Comparison of ENCODE assay signal across 13 cellular contexts in genomic region chr1:222387020-222387816, GRCh38.
DNase-seq lines count a peak whose midpoint lies in the region; ATAC-seq, FAIRE-seq and TF ChIP-seq lines count a peak whose summit lies in the region.
"Had no signal": no experiment of that assay in that cellular context is flagged by ENCODE, and none has a peak within 500 bp of the region (broad histone marks: within the 10 kb centered on the region; RNA-seq: fewer than 3 reads in every experiment).

No MANE protein-coding gene starts in this region.

- FAIRE-seq in bronchial epithelial cell (lab: Jason Lieb, UNC) (no peak), GM12891 (lab: Jason Lieb, UNC) (no peak)

- no peak overlapping the region for H3K4me3 Mint-ChIP-seq in activated CD8-positive, alpha-beta T cell treated with anti-CD3 and anti-CD28 coated beads for 36 hours
- H3K4me3 Mint-ChIP-seq in activated CD8-positive, alpha-beta T cell treated with anti-CD3 and anti-CD28 coated beads, Interleukin-2, amount 10 ng/mL, durations not matched to agents 7 days and 5 days = no peak overlapping the region
- H3K4me3 Mint-ChIP-seq in progenitor cell of endocrine pancreas (ENCODE audit: low read depth) = no peak overlapping the region
- H3K4me3 Mint-ChIP-seq: activated T-cell treated with anti-CD3 and anti-CD28 coated beads, Interleukin-2, amount 50 U/mL, for 4 hours had no signal

- no peak overlapping the region for H3K27ac Mint-ChIP-seq in activated CD8-positive, alpha-beta T cell treated with anti-CD3 and anti-CD28 coated beads for 36 hours
- no peak overlapping the region for H3K27ac Mint-ChIP-seq in activated CD8-positive, alpha-beta T cell treated with anti-CD3 and anti-CD28 coated beads, Interleukin-2, amount 10 ng/mL, durations not matched to agents 7 days and 5 days
- H3K27ac Mint-ChIP-seq in progenitor cell of endocrine pancreas = no peak overlapping the region

- peaks cover 2% of the 10 kb centered on the region for H3K9me3 Mint-ChIP-seq in activated CD8-positive, alpha-beta T cell treated with anti-CD3 and anti-CD28 coated beads for 36 hours
- peaks cover 5% of the 10 kb centered on the region for H3K9me3 Mint-ChIP-seq in activated CD8-positive, alpha-beta T cell treated with anti-CD3 and anti-CD28 coated beads, Interleukin-2, amount 10 ng/mL, durations not matched to agents 7 days and 5 days (ENCODE audit: insufficient read depth)
- H3K9me3 Mint-ChIP-seq in progenitor cell of endocrine pancreas (ENCODE audit: low read depth) = no peaks in the 10 kb centered on the region
- H3K9me3 Mint-ChIP-seq: activated T-cell treated with anti-CD3 and anti-CD28 coated beads, Interleukin-2, amount 50 U/mL, for 4 hours had no signal

- no peak for TF ChIP-seq CTCF in activated CD8-positive, alpha-beta T cell treated with anti-CD3 and anti-CD28 coated beads for 36 hours (IDR thresholded peaks at IDR 0.05)
- TF ChIP-seq CTCF in bronchial epithelial cell (IDR thresholded peaks at IDR 0.05; ENCODE audit: insufficient read depth, low read length, severe bottlenecking) (no peak), progenitor cell of endocrine pancreas (IDR thresholded peaks at IDR 0.05; ENCODE audit: unreplicated experiment) (peak; percentile 33)

- H3K27me3 Mint-ChIP-seq in activated CD8-positive, alpha-beta T cell treated with anti-CD3 and anti-CD28 coated beads for 36 hours = no peaks in the 10 kb centered on the region
- no peaks in the 10 kb centered on the region for H3K27me3 Mint-ChIP-seq in activated CD8-positive, alpha-beta T cell treated with anti-CD3 and anti-CD28 coated beads, Interleukin-2, amount 10 ng/mL, durations not matched to agents 7 days and 5 days (ENCODE audit: low read depth)
- peaks cover 3% of the 10 kb centered on the region for H3K27me3 Mint-ChIP-seq in progenitor cell of endocrine pancreas

- H3K36me3 ChIP-seq in bronchial epithelial cell (ENCODE audit: control insufficient read depth, insufficient read depth, low read length) = no peaks in the 10 kb centered on the region

- peak; percentile 3 for DNase-seq in activated CD8-positive, alpha-beta T cell treated with anti-CD3 and anti-CD28 coated beads for 36 hours
- no peak for DNase-seq in activated CD8-positive, alpha-beta T cell treated with anti-CD3 and anti-CD28 coated beads, Interleukin-2, amount 10 ng/mL, durations not matched to agents 7 days and 5 days
- peak; percentile 45 for DNase-seq in M059J (ENCODE audit: low read depth)
- peak; percentile 10 for DNase-seq in bronchial epithelial cell (ENCODE audit: low read depth)
- DNase-seq in progenitor cell of endocrine pancreas (ENCODE audit: low spot score, unreplicated experiment) = no peak
- no peak for DNase-seq in activated CD8-positive, alpha-beta memory T cell treated with anti-CD3 and anti-CD28 coated beads, Interleukin-2, amount 50 U/mL, for 4 hours
- no peak for DNase-seq in GM12891 (ENCODE audit: insufficient read length, low spot score)
- DNase-seq: activated T-cell treated with anti-CD3 and anti-CD28 coated beads, Interleukin-2, amount 50 U/mL, for 4 hours; GOT3; hippocampal formation; NCI-H510A treated with DMSO at 0.1 percent for 48 hours; stimulated activated naive CD4-positive, alpha-beta T cell had no signal

- CTCF ChIA-PET in activated CD8-positive, alpha-beta T cell treated with anti-CD3 and anti-CD28 coated beads for 36 hours (lab: Charles Lee) = no interaction called here
- CTCF ChIA-PET in activated CD8-positive, alpha-beta T cell treated with anti-CD3 and anti-CD28 coated beads, Interleukin-2, amount 10 ng/mL, durations not matched to agents 7 days and 5 days (lab: Charles Lee) = no interaction called here

- H3K27me3 ChIP-seq in bronchial epithelial cell (ENCODE audit: control insufficient read depth, insufficient read depth, low read length) = no peaks in the 10 kb centered on the region

- no peak for TF ChIP-seq POLR2A in GM12891 (IDR thresholded peaks at IDR 0.05; ENCODE audit: low read depth, low read length)

- POLR2A ChIA-PET in activated CD8-positive, alpha-beta T cell treated with anti-CD3 and anti-CD28 coated beads for 36 hours (lab: Charles Lee) = no interaction called here
- POLR2A ChIA-PET in activated CD8-positive, alpha-beta T cell treated with anti-CD3 and anti-CD28 coated beads, Interleukin-2, amount 10 ng/mL, durations not matched to agents 7 days and 5 days (lab: Charles Lee) = no interaction called here

- ATAC-seq in activated CD8-positive, alpha-beta T cell treated with anti-CD3 and anti-CD28 coated beads for 36 hours = no peak
- ATAC-seq in activated CD8-positive, alpha-beta T cell treated with anti-CD3 and anti-CD28 coated beads, Interleukin-2, amount 10 ng/mL, durations not matched to agents 7 days and 5 days = no peak
- ATAC-seq in HG03139 (IDR thresholded peaks at IDR 0.05; ENCODE audit: unreplicated experiment) = no peak
- ATAC-seq: activated T-cell treated with anti-CD3 and anti-CD28 coated beads, Interleukin-2, amount 50 U/mL, for 4 hours had no signal

- H3K36me3 Mint-ChIP-seq in activated CD8-positive, alpha-beta T cell treated with anti-CD3 and anti-CD28 coated beads for 36 hours (ENCODE audit: low read depth) = no peaks in the 10 kb centered on the region
- no peaks in the 10 kb centered on the region for H3K36me3 Mint-ChIP-seq in activated CD8-positive, alpha-beta T cell treated with anti-CD3 and anti-CD28 coated beads, Interleukin-2, amount 10 ng/mL, durations not matched to agents 7 days and 5 days (ENCODE audit: low read depth)
- no peaks in the 10 kb centered on the region for H3K36me3 Mint-ChIP-seq in progenitor cell of endocrine pancreas (ENCODE audit: insufficient read depth)

- H3K4me1 Mint-ChIP-seq in activated CD8-positive, alpha-beta T cell treated with anti-CD3 and anti-CD28 coated beads for 36 hours (ENCODE audit: low read depth) = peaks cover 3% of the 10 kb centered on the region
- no peaks in the 10 kb centered on the region for H3K4me1 Mint-ChIP-seq in activated CD8-positive, alpha-beta T cell treated with anti-CD3 and anti-CD28 coated beads, Interleukin-2, amount 10 ng/mL, durations not matched to agents 7 days and 5 days (ENCODE audit: low read depth)
- no peaks in the 10 kb centered on the region for H3K4me1 Mint-ChIP-seq in progenitor cell of endocrine pancreas (ENCODE audit: low read depth)

- intact Hi-C loops in activated CD8-positive, alpha-beta T cell treated with anti-CD3 and anti-CD28 coated beads for 36 hours (cut with micrococcal nuclease) = no loop called here

- H3K4me3 ChIP-seq in bronchial epithelial cell (ENCODE audit: low read depth, low read length) = no peak overlapping the region

TF ChIP-seq in GM12891, 5 proteins besides CTCF, POLR2A, EP300 and RAD21:
- TF ChIP-seq PAX5 (IDR thresholded peaks at IDR 0.05; ENCODE audit: insufficient read depth, low read length, severe bottlenecking) = no peak
- TF ChIP-seq TAF1 (IDR thresholded peaks at IDR 0.05; ENCODE audit: low read depth, low read length) = no peak
- TF ChIP-seq SPI1 (IDR thresholded peaks at IDR 0.05; ENCODE audit: low read depth, low read length) = no peak
- TF ChIP-seq POLR2AphosphoS5 (IDR thresholded peaks at IDR 0.05; ENCODE audit: low read depth, low read length) = no peak
- TF ChIP-seq POU2F2 (IDR thresholded peaks at IDR 0.05; ENCODE audit: low read depth, low read length) = no peak

Comparison
In these comparisons a context has a peak if more than half of its experiments do, and no peak if none do; other contexts are left out.
1. DNase-seq: peak in activated CD8-positive, alpha-beta T cell treated with anti-CD3 and anti-CD28 coated beads for 36 hours (single experiment), M059J (single experiment) and bronchial epithelial cell (single experiment); none in activated CD8-positive, alpha-beta T cell treated with anti-CD3 and anti-CD28 coated beads, Interleukin-2, amount 10 ng/mL, durations not matched to agents 7 days and 5 days (single experiment), progenitor cell of endocrine pancreas (single experiment), activated CD8-positive, alpha-beta memory T cell treated with anti-CD3 and anti-CD28 coated beads, Interleukin-2, amount 50 U/mL, for 4 hours (single experiment) and GM12891 (single experiment).